8 cellular contexts compared by ENCODE assay signal in genomic region chr7:138008588-138009349, GRCh38. TPM values are rescaled to one million over a fixed set of nuclear protein-coding genes. Genes with fewer than 3 reads are reported as not detected.
DNase-seq lines count a peak whose midpoint lies in the region; ATAC-seq and TF ChIP-seq lines count a peak whose summit lies in the region.

No MANE protein-coding gene starts in this region.

- H3K9me3 Mint-ChIP-seq in activated CD8-positive, alpha-beta memory T cell treated with anti-CD3 and anti-CD28 coated beads, Interleukin-2, amount 10 ng/mL, durations not matched to agents 7 days and 5 days (ENCODE audit: low read depth) = no peaks in the 10 kb centered on the region
- H3K9me3 Mint-ChIP-seq in activated CD4-positive, alpha-beta memory T cell treated with anti-CD3 and anti-CD28 coated beads, Interleukin-2, amount 10 ng/mL, durations not matched to agents 7 days and 5 days = no peaks in the 10 kb centered on the region

- peaks cover 2% of the 10 kb centered on the region for H3K27me3 Mint-ChIP-seq in activated CD8-positive, alpha-beta memory T cell treated with anti-CD3 and anti-CD28 coated beads, Interleukin-2, amount 10 ng/mL, durations not matched to agents 7 days and 5 days
- peaks cover 3% of the 10 kb centered on the region for H3K27me3 Mint-ChIP-seq in activated CD4-positive, alpha-beta memory T cell treated with anti-CD3 and anti-CD28 coated beads, Interleukin-2, amount 10 ng/mL, durations not matched to agents 7 days and 5 days

- peak; percentile 33 for ATAC-seq in activated CD8-positive, alpha-beta memory T cell treated with anti-CD3 and anti-CD28 coated beads, Interleukin-2, amount 10 ng/mL, durations not matched to agents 7 days and 5 days
- peak; percentile 59 for ATAC-seq in HG02759 (IDR thresholded peaks at IDR 0.05; ENCODE audit: unreplicated experiment)
- ATAC-seq in omental fat pad (ENCODE audit: low FRiP score) = peak; percentile 50
- ATAC-seq in HG03571 (IDR thresholded peaks at IDR 0.05; ENCODE audit: unreplicated experiment) = no peak

- TF ChIP-seq CTCF in fibroblast of villous mesenchyme (IDR thresholded peaks at IDR 0.05; ENCODE audit: insufficient read depth, low read depth, low read length) (peak; percentile 89), omental fat pad (IDR thresholded peaks at IDR 0.05) (peak in 2 of 3 donors; percentile 46 to 61)

- peaks cover 4% of the 10 kb centered on the region for H3K4me1 Mint-ChIP-seq in activated CD8-positive, alpha-beta memory T cell treated with anti-CD3 and anti-CD28 coated beads, Interleukin-2, amount 10 ng/mL, durations not matched to agents 7 days and 5 days
- peaks cover 4% of the 10 kb centered on the region for H3K4me1 Mint-ChIP-seq in activated CD4-positive, alpha-beta memory T cell treated with anti-CD3 and anti-CD28 coated beads, Interleukin-2, amount 10 ng/mL, durations not matched to agents 7 days and 5 days

- no peak overlapping the region for H3K4me3 ChIP-seq in fibroblast of villous mesenchyme (ENCODE audit: low read depth, low read length)

- CTCF ChIA-PET in activated CD8-positive, alpha-beta memory T cell treated with anti-CD3 and anti-CD28 coated beads, Interleukin-2, amount 10 ng/mL, durations not matched to agents 7 days and 5 days (lab: Charles Lee) = interaction anchor here (0.6 to 15.7 kb wide), 17 partner anchors 8 to 627 kb away, joined by 3 to 256 read pairs (median 3); no protein-coding TSS in a partner anchor
- CTCF ChIA-PET in activated CD4-positive, alpha-beta memory T cell treated with anti-CD3 and anti-CD28 coated beads, Interleukin-2, amount 10 ng/mL, durations not matched to agents 7 days and 5 days (lab: Charles Lee) = interaction anchor here (0.6 to 4.7 kb wide), 21 partner anchors 10 to 746 kb away, joined by 3 to 117 read pairs (median 4); no protein-coding TSS in a partner anchor

- H3K4me3 Mint-ChIP-seq in activated CD8-positive, alpha-beta memory T cell treated with anti-CD3 and anti-CD28 coated beads, Interleukin-2, amount 10 ng/mL, durations not matched to agents 7 days and 5 days = no peak overlapping the region
- no peak overlapping the region for H3K4me3 Mint-ChIP-seq in activated CD4-positive, alpha-beta memory T cell treated with anti-CD3 and anti-CD28 coated beads, Interleukin-2, amount 10 ng/mL, durations not matched to agents 7 days and 5 days

- H3K36me3 Mint-ChIP-seq in activated CD8-positive, alpha-beta memory T cell treated with anti-CD3 and anti-CD28 coated beads, Interleukin-2, amount 10 ng/mL, durations not matched to agents 7 days and 5 days = no peaks in the 10 kb centered on the region
- H3K36me3 Mint-ChIP-seq in activated CD4-positive, alpha-beta memory T cell treated with anti-CD3 and anti-CD28 coated beads, Interleukin-2, amount 10 ng/mL, durations not matched to agents 7 days and 5 days (ENCODE audit: low read depth) = no peaks in the 10 kb centered on the region

- H3K27ac Mint-ChIP-seq in activated CD8-positive, alpha-beta memory T cell treated with anti-CD3 and anti-CD28 coated beads, Interleukin-2, amount 10 ng/mL, durations not matched to agents 7 days and 5 days = no peak overlapping the region
- no peak overlapping the region for H3K27ac Mint-ChIP-seq in activated CD4-positive, alpha-beta memory T cell treated with anti-CD3 and anti-CD28 coated beads, Interleukin-2, amount 10 ng/mL, durations not matched to agents 7 days and 5 days

- DNase-seq in activated CD8-positive, alpha-beta memory T cell treated with anti-CD3 and anti-CD28 coated beads, Interleukin-2, amount 10 ng/mL, durations not matched to agents 7 days and 5 days = peak; percentile 46
- no peak for DNase-seq in activated CD8-positive, alpha-beta memory T cell treated with anti-CD3 and anti-CD28 coated beads, Interleukin-2, amount 50 U/mL, for 4 hours
- peak; percentile 65 for DNase-seq in NCI-H345 (lab: John Stamatoyannopoulos, UW)
- peak; percentile 46 for DNase-seq in activated CD4-positive, alpha-beta memory T cell treated with anti-CD3 and anti-CD28 coated beads, Interleukin-2, amount 10 ng/mL, durations not matched to agents 7 days and 5 days
- peak; percentile 74 for DNase-seq in fibroblast of villous mesenchyme (ENCODE audit: low read depth)
- DNase-seq in omental fat pad (ENCODE audit: low spot score) = no peak

- POLR2A ChIA-PET in activated CD4-positive, alpha-beta memory T cell treated with anti-CD3 and anti-CD28 coated beads, Interleukin-2, amount 10 ng/mL, durations not matched to agents 7 days and 5 days (lab: Charles Lee) = interaction anchor here (0.6 to 1.6 kb wide), 2 partner anchors 11 to 104 kb away, joined by 3 to 7 read pairs; no protein-coding TSS in a partner anchor

RNA-seq across cellular contexts. Expression of gene CREB3L2, which starts 6.9 kb away (rescaled TPM):
- 10 to 100 TPM; 24.0 to 29.0 TPM for total RNA-seq in activated CD8-positive, alpha-beta memory T cell treated with anti-CD3 and anti-CD28 coated beads, Interleukin-2, amount 10 ng/mL, durations not matched to agents 7 days and 5 days
- total RNA-seq in activated CD4-positive, alpha-beta memory T cell treated with anti-CD3 and anti-CD28 coated beads, Interleukin-2, amount 10 ng/mL, durations not matched to agents 7 days and 5 days = 10 to 100 TPM; 42.2 to 44.7 TPM
- total RNA-seq in fibroblast of villous mesenchyme (33.2 and 35.4 TPM in 2 replicates), omental fat pad (10 to 100 TPM; 35.6 to 50.4 (median 42.8) TPM)

Comparison
In these comparisons a context has a peak if more than half of its experiments do, and no peak if none do; other contexts are left out.
1. DNase-seq: peak in activated CD8-positive, alpha-beta memory T cell treated with anti-CD3 and anti-CD28 coated beads, Interleukin-2, amount 10 ng/mL, durations not matched to agents 7 days and 5 days (single experiment), NCI-H345 (single experiment), activated CD4-positive, alpha-beta memory T cell treated with anti-CD3 and anti-CD28 coated beads, Interleukin-2, amount 10 ng/mL, durations not matched to agents 7 days and 5 days (single experiment) and fibroblast of villous mesenchyme (single experiment); none in activated CD8-positive, alpha-beta memory T cell treated with anti-CD3 and anti-CD28 coated beads, Interleukin-2, amount 50 U/mL, for 4 hours (single experiment) and omental fat pad (single experiment).